In genomic region chr16:4743217-4743897, GRCh38 we compare ENCODE assay signal across 10 cellular contexts. TPM values are rescaled to one million over a fixed set of nuclear protein-coding genes. Genes with fewer than 3 reads are reported as not detected.
DNase-seq lines count a peak whose midpoint lies in the region; ATAC-seq and TF ChIP-seq lines count a peak whose summit lies in the region.
"Had no signal": no experiment of that assay in that cellular context is flagged by ENCODE, and none has a peak within 500 bp of the region (broad histone marks: within the 10 kb centered on the region; RNA-seq: fewer than 3 reads in every experiment).

No MANE protein-coding gene starts in this region.

- intact Hi-C loops in natural killer cell (cut with micrococcal nuclease) (no loop called here), left colon (cut with DNase I, micrococcal nuclease) (no loop called here), upper lobe of right lung (cut with DNase I) (no loop called here)

- no peaks in the 10 kb centered on the region for H3K36me3 ChIP-seq in upper lobe of right lung
- H3K36me3 ChIP-seq: heart left ventricle had no signal

- H3K36me3 Mint-ChIP-seq in natural killer cell: no peaks in the 10 kb centered on the region
- no peaks in the 10 kb centered on the region for H3K36me3 Mint-ChIP-seq in natural killer cell treated with Interleukin-12 subunit alpha and Interleukin-12 subunit beta and Interleukin-15 and Interleukin-18, amount 100 ng/mL, for 72 hours
- no peaks in the 10 kb centered on the region for H3K36me3 Mint-ChIP-seq in activated CD8-positive, alpha-beta T cell treated with anti-CD3 and anti-CD28 coated beads, Interleukin-2, amount 10 ng/mL, durations not matched to agents 7 days and 5 days (ENCODE audit: low read depth)

- H3K27ac ChIP-seq in upper lobe of right lung: no peak overlapping the region
- H3K27ac ChIP-seq: heart left ventricle had no signal

- H3K27me3 Mint-ChIP-seq in natural killer cell (ENCODE audit: low read depth in 2 of 2): no peaks in the 10 kb centered on the region
- peaks cover 0 to 5% of the 10 kb centered on the region in 2 donors for H3K27me3 Mint-ChIP-seq in natural killer cell treated with Interleukin-12 subunit alpha and Interleukin-12 subunit beta and Interleukin-15 and Interleukin-18, amount 100 ng/mL, for 72 hours
- no peaks in the 10 kb centered on the region for H3K27me3 Mint-ChIP-seq in activated CD8-positive, alpha-beta T cell treated with anti-CD3 and anti-CD28 coated beads, Interleukin-2, amount 10 ng/mL, durations not matched to agents 7 days and 5 days (ENCODE audit: low read depth)

- H3K9me3 ChIP-seq in upper lobe of right lung: no peaks in the 10 kb centered on the region
- H3K9me3 ChIP-seq: heart left ventricle had no signal

- H3K4me3 ChIP-seq in upper lobe of right lung: no peak overlapping the region

- POLR2A ChIA-PET in activated CD8-positive, alpha-beta T cell treated with anti-CD3 and anti-CD28 coated beads, Interleukin-2, amount 10 ng/mL, durations not matched to agents 7 days and 5 days (lab: Charles Lee): no interaction called here

- DNase-seq in natural killer cell: no peak
- DNase-seq in natural killer cell treated with Interleukin-12 subunit alpha and Interleukin-12 subunit beta and Interleukin-15 and Interleukin-18, amount 100 ng/mL, for 72 hours (ENCODE audit: low spot score): no peak
- no peak for DNase-seq in activated CD8-positive, alpha-beta T cell treated with anti-CD3 and anti-CD28 coated beads, Interleukin-2, amount 10 ng/mL, durations not matched to agents 7 days and 5 days
- DNase-seq in left colon: peak; percentile 42 to 55
- no peak for DNase-seq in upper lobe of right lung
- no peak for DNase-seq in SKM-1 treated with dmso at 0.1 percent for 144 hours (lab: John Stamatoyannopoulos, UW; ENCODE audit: unreplicated experiment)
- DNase-seq in NCI-H1694 (lab: John Stamatoyannopoulos, UW): no peak
- DNase-seq: heart left ventricle, Karpas-422 had no signal

- CTCF ChIA-PET in activated CD8-positive, alpha-beta T cell treated with anti-CD3 and anti-CD28 coated beads, Interleukin-2, amount 10 ng/mL, durations not matched to agents 7 days and 5 days (lab: Charles Lee): no interaction called here

- H3K4me1 ChIP-seq in upper lobe of right lung: no peaks in the 10 kb centered on the region

- no peaks in the 10 kb centered on the region for H3K9me3 Mint-ChIP-seq in natural killer cell
- H3K9me3 Mint-ChIP-seq in natural killer cell treated with Interleukin-12 subunit alpha and Interleukin-12 subunit beta and Interleukin-15 and Interleukin-18, amount 100 ng/mL, for 72 hours: no peaks in the 10 kb centered on the region
- H3K9me3 Mint-ChIP-seq in activated CD8-positive, alpha-beta T cell treated with anti-CD3 and anti-CD28 coated beads, Interleukin-2, amount 10 ng/mL, durations not matched to agents 7 days and 5 days (ENCODE audit: insufficient read depth): no peaks in the 10 kb centered on the region

- ATAC-seq in natural killer cell (no peak), left colon (peak; percentile 83), upper lobe of right lung (peak; percentile 45), GM21360 (IDR thresholded peaks at IDR 0.05; ENCODE audit: unreplicated experiment) (no peak)
- ATAC-seq in natural killer cell treated with Interleukin-12 subunit alpha and Interleukin-12 subunit beta and Interleukin-15 and Interleukin-18, amount 100 ng/mL, for 72 hours: no peak
- ATAC-seq in activated CD8-positive, alpha-beta T cell treated with anti-CD3 and anti-CD28 coated beads, Interleukin-2, amount 10 ng/mL, durations not matched to agents 7 days and 5 days: peak; percentile 21

- TF ChIP-seq CTCF in natural killer cell (IDR thresholded peaks at IDR 0.05): no peak
- TF ChIP-seq CTCF in upper lobe of right lung (IDR thresholded peaks at IDR 0.05): no peak

- peak overlapping the region; percentile 28 for H3K4me3 Mint-ChIP-seq in natural killer cell
- H3K4me3 Mint-ChIP-seq in natural killer cell treated with Interleukin-12 subunit alpha and Interleukin-12 subunit beta and Interleukin-15 and Interleukin-18, amount 100 ng/mL, for 72 hours: no peak overlapping the region
- peak overlapping the region; percentile 42 for H3K4me3 Mint-ChIP-seq in activated CD8-positive, alpha-beta T cell treated with anti-CD3 and anti-CD28 coated beads, Interleukin-2, amount 10 ng/mL, durations not matched to agents 7 days and 5 days

- H3K27ac Mint-ChIP-seq in natural killer cell: no peak overlapping the region
- H3K27ac Mint-ChIP-seq in natural killer cell treated with Interleukin-12 subunit alpha and Interleukin-12 subunit beta and Interleukin-15 and Interleukin-18, amount 100 ng/mL, for 72 hours: no peak overlapping the region
- peak overlapping the region; percentile 11 for H3K27ac Mint-ChIP-seq in activated CD8-positive, alpha-beta T cell treated with anti-CD3 and anti-CD28 coated beads, Interleukin-2, amount 10 ng/mL, durations not matched to agents 7 days and 5 days

- H3K4me1 Mint-ChIP-seq in natural killer cell: peaks cover 17% of the 10 kb centered on the region in 2 donors
- peaks cover 6 to 13% of the 10 kb centered on the region in 2 donors for H3K4me1 Mint-ChIP-seq in natural killer cell treated with Interleukin-12 subunit alpha and Interleukin-12 subunit beta and Interleukin-15 and Interleukin-18, amount 100 ng/mL, for 72 hours (ENCODE audit: low read depth in 2 of 2)
- H3K4me1 Mint-ChIP-seq in activated CD8-positive, alpha-beta T cell treated with anti-CD3 and anti-CD28 coated beads, Interleukin-2, amount 10 ng/mL, durations not matched to agents 7 days and 5 days (ENCODE audit: low read depth): peaks cover 22% of the 10 kb centered on the region

- no peaks in the 10 kb centered on the region for H3K27me3 ChIP-seq in upper lobe of right lung
- H3K27me3 ChIP-seq: heart left ventricle had no signal

RNA-seq across cellular contexts. Expression of gene DNAAF8, which starts 9.0 kb away (rescaled TPM):
- total RNA-seq in natural killer cell (under 1 TPM in 1 of 3 donors, not detected in 2; 0.54 TPM), left colon (under 1 TPM; 0.49 to 0.67 TPM), upper lobe of right lung (0.58 TPM)
- under 1 TPM in 1 of 2 donors, not detected in 1; 0.53 TPM for total RNA-seq in natural killer cell treated with Interleukin-12 subunit alpha and Interleukin-12 subunit beta and Interleukin-15 and Interleukin-18, amount 100 ng/mL, for 72 hours
- under 1 TPM; 0.39 to 0.68 TPM for total RNA-seq in activated CD8-positive, alpha-beta T cell treated with anti-CD3 and anti-CD28 coated beads, Interleukin-2, amount 10 ng/mL, durations not matched to agents 7 days and 5 days

RNA-seq across cellular contexts. Expression of gene ANKS3, which starts 9.3 kb away (rescaled TPM):
- total RNA-seq in natural killer cell: 10 to 100 TPM; 19.7 to 20.8 (median 20.5) TPM
- 10 to 100 TPM; 19.0 to 39.1 TPM for total RNA-seq in natural killer cell treated with Interleukin-12 subunit alpha and Interleukin-12 subunit beta and Interleukin-15 and Interleukin-18, amount 100 ng/mL, for 72 hours
- total RNA-seq in activated CD8-positive, alpha-beta T cell treated with anti-CD3 and anti-CD28 coated beads, Interleukin-2, amount 10 ng/mL, durations not matched to agents 7 days and 5 days: 10 to 100 TPM; 17.0 to 17.2 TPM
- 10 to 100 TPM; 13.5 to 21.2 TPM for total RNA-seq in left colon
- total RNA-seq in upper lobe of right lung: 20.6 TPM

RNA-seq across cellular contexts. Expression of gene ZNF500, which starts 23.6 kb away (rescaled TPM):
- total RNA-seq in natural killer cell (10 to 100 TPM; 11.4 to 20.3 (median 13.0) TPM), left colon (10 to 100 TPM; 12.4 to 13.7 TPM), upper lobe of right lung (15.7 TPM)
- 10 to 100 TPM; 12.2 to 20.9 TPM for total RNA-seq in natural killer cell treated with Interleukin-12 subunit alpha and Interleukin-12 subunit beta and Interleukin-15 and Interleukin-18, amount 100 ng/mL, for 72 hours
- 10 to 100 TPM; 14.0 to 14.9 TPM for total RNA-seq in activated CD8-positive, alpha-beta T cell treated with anti-CD3 and anti-CD28 coated beads, Interleukin-2, amount 10 ng/mL, durations not matched to agents 7 days and 5 days

RNA-seq across cellular contexts. Expression of gene SEPTIN12, which starts 44.8 kb away (rescaled TPM):
- under 1 TPM in 1 of 3 donors, not detected in 2; 0.59 TPM for total RNA-seq in natural killer cell
- not detected for total RNA-seq in natural killer cell treated with Interleukin-12 subunit alpha and Interleukin-12 subunit beta and Interleukin-15 and Interleukin-18, amount 100 ng/mL, for 72 hours
- not detected for total RNA-seq in activated CD8-positive, alpha-beta T cell treated with anti-CD3 and anti-CD28 coated beads, Interleukin-2, amount 10 ng/mL, durations not matched to agents 7 days and 5 days
- total RNA-seq in left colon: under 1 TPM in 1 of 2 donors, not detected in 1; 0.75 TPM
- total RNA-seq in upper lobe of right lung: not detected

RNA-seq across cellular contexts. Expression of gene NUDT16L1, which starts 50.0 kb away (rescaled TPM):
- total RNA-seq in natural killer cell: 10 to 100 TPM; 30.8 to 39.1 (median 35.0) TPM
- total RNA-seq in natural killer cell treated with Interleukin-12 subunit alpha and Interleukin-12 subunit beta and Interleukin-15 and Interleukin-18, amount 100 ng/mL, for 72 hours: 10 to 100 TPM; 37.3 to 57.0 TPM
- total RNA-seq in activated CD8-positive, alpha-beta T cell treated with anti-CD3 and anti-CD28 coated beads, Interleukin-2, amount 10 ng/mL, durations not matched to agents 7 days and 5 days: 10 to 100 TPM; 32.6 to 36.2 TPM
- 10 to 100 TPM; 43.0 to 43.8 TPM for total RNA-seq in left colon
- total RNA-seq in upper lobe of right lung: 24.0 TPM

Comparison
In these comparisons a context has a peak if more than half of its experiments do, and no peak if none do; other contexts are left out.
1. ATAC-seq: peak in activated CD8-positive, alpha-beta T cell treated with anti-CD3 and anti-CD28 coated beads, Interleukin-2, amount 10 ng/mL, durations not matched to agents 7 days and 5 days (single experiment), left colon (single experiment) and upper lobe of right lung (single experiment); none in natural killer cell (0 of 3), natural killer cell treated with Interleukin-12 subunit alpha and Interleukin-12 subunit beta and Interleukin-15 and Interleukin-18, amount 100 ng/mL, for 72 hours (0 of 2) and GM21360 (single experiment).
2. DNase-seq: peak in left colon (2 of 2); none in natural killer cell (single experiment), natural killer cell treated with Interleukin-12 subunit alpha and Interleukin-12 subunit beta and Interleukin-15 and Interleukin-18, amount 100 ng/mL, for 72 hours (single experiment), activated CD8-positive, alpha-beta T cell treated with anti-CD3 and anti-CD28 coated beads, Interleukin-2, amount 10 ng/mL, durations not matched to agents 7 days and 5 days (single experiment), upper lobe of right lung (single experiment), SKM-1 treated with dmso at 0.1 percent for 144 hours (single experiment) and NCI-H1694 (single experiment).